1 cellular context compared by ENCODE assay signal in the genomic region with DNA sequence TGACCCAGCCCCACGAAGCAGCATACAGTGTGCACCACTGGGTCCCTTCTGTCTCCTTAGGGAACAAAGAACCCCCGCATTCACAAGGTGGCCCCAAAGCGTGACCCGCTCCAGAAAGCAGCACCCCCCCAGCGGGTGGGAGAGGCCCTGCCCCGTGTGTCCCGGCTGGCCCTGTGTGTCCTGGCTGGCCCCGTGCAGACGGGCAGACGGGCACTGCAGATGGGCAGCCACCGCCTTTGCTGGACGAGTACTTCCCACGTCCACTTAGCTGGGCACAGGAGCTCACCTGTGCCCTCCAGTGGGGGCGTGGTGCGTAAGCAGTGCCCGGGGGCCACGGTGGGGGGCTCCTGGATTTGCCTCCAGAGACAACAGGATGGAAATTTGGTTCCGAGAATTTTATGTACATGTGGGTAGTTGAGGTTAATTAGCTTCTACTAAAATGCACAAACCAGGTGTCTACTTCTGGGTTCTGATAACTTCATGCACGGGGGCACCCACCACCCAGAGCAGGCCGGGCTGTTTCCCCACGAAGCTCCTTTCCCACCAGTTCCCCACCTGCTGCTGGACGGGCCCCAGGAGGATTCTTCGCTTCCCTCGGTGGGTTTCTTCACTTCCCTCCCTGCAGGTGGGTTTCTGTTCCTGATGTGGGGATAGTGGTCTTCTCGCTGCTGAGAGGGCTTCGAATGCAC.
TF ChIP-seq lines count a peak whose summit lies in the region.

No MANE protein-coding gene starts in this region.

TF ChIP-seq in HepG2, 621 proteins besides CTCF, POLR2A, EP300 and RAD21:
- TF ChIP-seq, protein P1, sequence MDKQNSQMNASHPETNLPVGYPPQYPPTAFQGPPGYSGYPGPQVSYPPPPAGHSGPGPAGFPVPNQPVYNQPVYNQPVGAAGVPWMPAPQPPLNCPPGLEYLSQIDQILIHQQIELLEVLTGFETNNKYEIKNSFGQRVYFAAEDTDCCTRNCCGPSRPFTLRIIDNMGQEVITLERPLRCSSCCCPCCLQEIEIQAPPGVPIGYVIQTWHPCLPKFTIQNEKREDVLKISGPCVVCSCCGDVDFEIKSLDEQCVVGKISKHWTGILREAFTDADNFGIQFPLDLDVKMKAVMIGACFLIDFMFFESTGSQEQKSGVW (CRISPR knock-in tag; IDR thresholded peaks at IDR 0.05; ENCODE audit: borderline replicate concordance) = no peak
- TF ChIP-seq MBD4 (IDR thresholded peaks at IDR 0.05; ENCODE audit: borderline replicate concordance, low read length) (no peak), ZBTB7A (CRISPR knock-in tag; IDR thresholded peaks at IDR 0.05) (no peak), MEIS2 (CRISPR knock-in tag; IDR thresholded peaks at IDR 0.05) (no peak), MTF2 (CRISPR knock-in tag; IDR thresholded peaks at IDR 0.05; ENCODE audit: borderline replicate concordance) (no peak)
